ENCODE assay signal across 27 cellular contexts in genomic region chr2:18514838-18515461, GRCh38. TPM values are rescaled to one million over a fixed set of nuclear protein-coding genes. Genes with fewer than 3 reads are reported as not detected.
DNase-seq lines count a peak whose midpoint lies in the region; ATAC-seq and TF ChIP-seq lines count a peak whose summit lies in the region.
"Had no signal": no experiment of that assay in that cellular context is flagged by ENCODE, and none has a peak within 500 bp of the region (broad histone marks: within the 10 kb centered on the region; RNA-seq: fewer than 3 reads in every experiment).

No MANE protein-coding gene starts in this region.

- no peak overlapping the region for H3K4me3 Mint-ChIP-seq in mesothelial cell of epicardium
- no peak overlapping the region for H3K4me3 Mint-ChIP-seq in endothelial cell (ENCODE audit: unreplicated experiment)
- H3K4me3 Mint-ChIP-seq: activated CD8-positive, alpha-beta T cell treated with anti-CD3 and anti-CD28 coated beads, Interleukin-2, amount 10 ng/mL, durations not matched to agents 7 days and 5 days; B cell; endodermal cell; H9; memory B cell; natural killer cell had no signal

- DNase-seq in left cardiac atrium: no peak
- no peak for DNase-seq in Right ventricle myocardium superior
- no peak for DNase-seq in coronary artery (ENCODE audit: low spot score)
- DNase-seq in mesothelial cell of epicardium (ENCODE audit: low spot score in 2 of 2, unreplicated experiment in 2 of 2): no peak
- DNase-seq in thoracic aorta (ENCODE audit: low spot score): no peak
- no peak for DNase-seq in MV-4-11 (lab: John Stamatoyannopoulos, UW)
- no peak for DNase-seq in endothelial cell (ENCODE audit: low spot score)
- DNase-seq: activated CD4-positive, CD25-positive, alpha-beta regulatory T cell; activated CD8-positive, alpha-beta T cell treated with anti-CD3 and anti-CD28 coated beads, Interleukin-2, amount 10 ng/mL, durations not matched to agents 7 days and 5 days; activated naive CD4-positive, alpha-beta T cell treated with Interleukin-2 at 50 U/mL for 16 hours; activated T-cell treated with anti-CD3 and anti-CD28 coated beads, Interleukin-2, amount 50 U/mL, for 1 hour; anterior cingulate cortex; colonic mucosa; DMS79 treated with DMSO at 0.1 percent for 48 hours; H9; hippocampal formation; kidney; natural killer cell; NCI-H1930; stimulated activated CD4-positive, alpha-beta T cell treated with anti-CD3 and anti-CD28 coated beads, Interleukin-12 subunit alpha, Interleukin-12 subunit beta, amount 100 ng/mL, for 4 hours; substantia nigra; T1000 had no signal

- no peaks in the 10 kb centered on the region for H3K36me3 ChIP-seq in thoracic aorta
- H3K36me3 ChIP-seq: colonic mucosa had no signal

- H3K27me3 ChIP-seq in thoracic aorta (replicated peaks; ENCODE audit: insufficient read depth): no peaks in the 10 kb centered on the region
- H3K27me3 ChIP-seq: colonic mucosa had no signal

- H3K4me1 ChIP-seq in thoracic aorta (ENCODE audit: control insufficient read depth in 1 of 2, low read depth in 2 of 2): peaks cover 15 to 51% of the 10 kb centered on the region in 2 donors
- H3K4me1 ChIP-seq: colonic mucosa had no signal

- no peak for TF ChIP-seq POLR2A in GM18505 (IDR thresholded peaks at IDR 0.05; ENCODE audit: borderline replicate concordance, extremely low read depth, insufficient read depth, insufficient read length)

- H3K27ac ChIP-seq in coronary artery: peak overlapping the region; percentile 29 to 59
- peak overlapping the region; percentile 44 to 61 for H3K27ac ChIP-seq in thoracic aorta
- H3K27ac ChIP-seq: colonic mucosa, KMS-11 had no signal

- no peak overlapping the region for H3K4me3 ChIP-seq in coronary artery
- no peak overlapping the region for H3K4me3 ChIP-seq in thoracic aorta
- H3K4me3 ChIP-seq: colonic mucosa had no signal

- intact Hi-C loops in left cardiac atrium (cut with DNase I) (loop anchor here in 1 of 2 donors (5.0 kb wide), 1 partner anchor 78 kb away; no protein-coding TSS in a partner anchor), Right ventricle myocardium superior (cut with DNase I) (loop anchor here (5.0 kb wide), 1 partner anchor 73 kb away; no protein-coding TSS in a partner anchor)

- ATAC-seq in left cardiac atrium (peak; percentile 14 to 65), Right ventricle myocardium superior (ENCODE audit: poor library complexity) (no peak), thoracic aorta (ENCODE audit: insufficient number of reproducible peaks, low FRiP score, low read depth) (peak; percentile 40), GM18505 (IDR thresholded peaks at IDR 0.05; ENCODE audit: unreplicated experiment) (no peak)
- ATAC-seq: activated CD8-positive, alpha-beta T cell treated with anti-CD3 and anti-CD28 coated beads, Interleukin-2, amount 10 ng/mL, durations not matched to agents 7 days and 5 days; natural killer cell had no signal

- TF ChIP-seq CTCF in coronary artery (IDR thresholded peaks at IDR 0.05) (no peak), mesothelial cell of epicardium (IDR thresholded peaks at IDR 0.05; ENCODE audit: unreplicated experiment) (no peak), thoracic aorta (IDR thresholded peaks at IDR 0.05) (no peak), endothelial cell (IDR thresholded peaks at IDR 0.05; ENCODE audit: unreplicated experiment) (no peak)

- peaks cover 47% of the 10 kb centered on the region for H3K4me1 Mint-ChIP-seq in mesothelial cell of epicardium
- H3K4me1 Mint-ChIP-seq in endothelial cell (ENCODE audit: unreplicated experiment): no peaks in the 10 kb centered on the region
- H3K4me1 Mint-ChIP-seq: B cell, memory B cell, natural killer cell had no signal

- H3K27me3 Mint-ChIP-seq in mesothelial cell of epicardium (ENCODE audit: low read depth) (no peaks in the 10 kb centered on the region), endothelial cell (ENCODE audit: unreplicated experiment) (peaks cover 4% of the 10 kb centered on the region)

- H3K36me3 Mint-ChIP-seq in mesothelial cell of epicardium (no peaks in the 10 kb centered on the region), endothelial cell (ENCODE audit: low read depth, unreplicated experiment) (no peaks in the 10 kb centered on the region)
- H3K36me3 Mint-ChIP-seq: memory B cell, natural killer cell had no signal

- H3K9me3 ChIP-seq in thoracic aorta: no peaks in the 10 kb centered on the region
- H3K9me3 ChIP-seq: colonic mucosa had no signal

- H3K9me3 Mint-ChIP-seq in mesothelial cell of epicardium (peaks cover 7% of the 10 kb centered on the region), endothelial cell (ENCODE audit: unreplicated experiment) (no peaks in the 10 kb centered on the region)
- H3K9me3 Mint-ChIP-seq: endodermal cell, H9, memory B cell, natural killer cell had no signal

- H3K27ac Mint-ChIP-seq in mesothelial cell of epicardium: peak overlapping the region; percentile 82
- no peak overlapping the region for H3K27ac Mint-ChIP-seq in endothelial cell (ENCODE audit: unreplicated experiment)
- H3K27ac Mint-ChIP-seq: activated CD8-positive, alpha-beta T cell treated with anti-CD3 and anti-CD28 coated beads, Interleukin-2, amount 10 ng/mL, durations not matched to agents 7 days and 5 days; B cell; endodermal cell; memory B cell; natural killer cell had no signal

RNA-seq across cellular contexts. Expression of gene RDH14, which starts 45.5 kb away (rescaled TPM):
- total RNA-seq in left cardiac atrium: 10 to 100 TPM; 35.7 to 39.5 TPM
- 45.5 TPM for total RNA-seq in Right ventricle myocardium superior
- 20.5 to 25.1 TPM (median 22.3 TPM) in 3 replicates for total RNA-seq in mesothelial cell of epicardium
- 10 to 100 TPM; 25.7 to 40.8 TPM for total RNA-seq in thoracic aorta
- 15.4 TPM for total RNA-seq in endothelial cell (ENCODE audit: unreplicated experiment)

Comparison
In these comparisons a context has a peak if more than half of its experiments do, and no peak if none do; other contexts are left out.
1. ATAC-seq: peak in left cardiac atrium (2 of 2) and thoracic aorta (single experiment); none in Right ventricle myocardium superior (single experiment) and GM18505 (single experiment).